Comparison of ENCODE assay signal across 8 cellular contexts in genomic region chr12:53701518-53702264, GRCh38. TPM values are rescaled to one million over a fixed set of nuclear protein-coding genes. Genes with fewer than 3 reads are reported as not detected.
DNase-seq lines count a peak whose midpoint lies in the region; ATAC-seq and TF ChIP-seq lines count a peak whose summit lies in the region.

No MANE protein-coding gene starts in this region.

- H3K36me3 ChIP-seq in Caco-2 (ENCODE audit: control insufficient read depth, insufficient read depth, low read length), result no peaks in the 10 kb centered on the region
- no peaks in the 10 kb centered on the region for H3K36me3 ChIP-seq in HCT116 (ENCODE audit: control insufficient read depth in 1 of 2, insufficient read depth in 2 of 2, low read length in 2 of 2)
- no peaks in the 10 kb centered on the region for H3K36me3 ChIP-seq in left lung

- H3K4me3 Mint-ChIP-seq in Caco-2 (ENCODE audit: unreplicated experiment), result no peak overlapping the region

- no peak for TF ChIP-seq POLR2A in HCT116 (IDR thresholded peaks at IDR 0.05; ENCODE audit: borderline replicate concordance, extremely low read depth, insufficient read depth, insufficient read length)
- no peak for TF ChIP-seq POLR2A in GM18505 (IDR thresholded peaks at IDR 0.05; ENCODE audit: borderline replicate concordance, extremely low read depth, insufficient read depth, insufficient read length)

- CTCF ChIA-PET in Caco-2 (lab: Charles Lee), result interaction anchor here (0.8 to 1.5 kb wide), 2 partner anchors 18 to 44 kb away, joined by 3 to 54 read pairs; no protein-coding TSS in a partner anchor
- CTCF ChIA-PET in HCT116 (lab: Charles Lee), result interaction anchor here (0.6 to 2.9 kb wide), 12 partner anchors 25 to 513 kb away, joined by 3 to 146 read pairs (median 4); partner anchors contain the start of gene CALCOCO1

- peaks cover 25% of the 10 kb centered on the region for H3K27me3 Mint-ChIP-seq in Caco-2 (ENCODE audit: insufficient read depth, unreplicated experiment)

- H3K4me1 Mint-ChIP-seq in Caco-2 (ENCODE audit: low read depth, unreplicated experiment), result peaks cover 4% of the 10 kb centered on the region

- H3K27ac Mint-ChIP-seq in Caco-2 (ENCODE audit: unreplicated experiment), result no peak overlapping the region

- RAD21 ChIA-PET in HCT116 (lab: Charles Lee; ENCODE audit: low non-redundant PET in 1 of 2, low total read pairs in 2 of 2, uncharacterized antibody in 2 of 2, unreplicated experiment in 2 of 2), result interaction anchor here (0.6 to 1.5 kb wide), 5 partner anchors 42 to 56 kb away, joined by 4 to 8 read pairs (median 6); no protein-coding TSS in a partner anchor

- POLR2A ChIA-PET in Caco-2 (lab: Charles Lee) (no interaction called here), HCT116 (lab: Charles Lee) (interaction anchor here (0.8 kb wide), 1 partner anchor 42 kb away, joined by 5 read pairs; no protein-coding TSS in a partner anchor)

- BruUV-seq in Caco-2 (replicated peaks; lab: Mats Ljungman, UMichigan), result no TSS peak
- no TSS peak for BruUV-seq in HCT116 (replicated peaks; lab: Mats Ljungman, UMichigan)

- no peak overlapping the region for H3K27ac ChIP-seq in HCT116 (ENCODE audit: low read depth, low read length)
- no peak overlapping the region for H3K27ac ChIP-seq in left lung

- H3K4me1 ChIP-seq in Caco-2 (no peaks in the 10 kb centered on the region; the same call in 1 of the 2 replicates), HCT116 (ENCODE audit: control insufficient read depth in 1 of 2, insufficient read depth in 2 of 2, low read length in 2 of 2) (peaks cover under 1 to 8% of the 10 kb centered on the region in 2 experiments; a peak in 2 of 4 replicates), left lung (peaks cover 0 to 4% of the 10 kb centered on the region in 2 donors)

- H3K79me2 ChIP-seq in HCT116 (ENCODE audit: insufficient read depth, low read length), result no peaks in the 10 kb centered on the region

- H3K4me2 ChIP-seq in HCT116 (ENCODE audit: low read length), result peak overlapping the region; percentile 51

- intact Hi-C loops in Caco-2 (cut with micrococcal nuclease; ENCODE audit: unreplicated experiment), result loop anchor here (1.0 kb wide), 1 partner anchor 45 kb away; no protein-coding TSS in a partner anchor
- intact Hi-C loops in HCT116 (cut with micrococcal nuclease), result loop anchor here (1.0 to 5.0 kb wide), 2 partner anchors 45 to 516 kb away; no protein-coding TSS in a partner anchor
- intact Hi-C loops in left lung (cut with DNase I), result loop anchor here in 1 of 2 donors (5.0 kb wide), 1 partner anchor 41 kb away; no protein-coding TSS in a partner anchor

- ATAC-seq in HCT116, result peak; percentile 99
- ATAC-seq in left lung, result peak; percentile 95
- ATAC-seq in GM18505 (IDR thresholded peaks at IDR 0.05; ENCODE audit: unreplicated experiment), result no peak

- no peaks in the 10 kb centered on the region for H3K9me2 ChIP-seq in HCT116 (ENCODE audit: insufficient read depth)

- H3K9me3 Mint-ChIP-seq in Caco-2 (ENCODE audit: unreplicated experiment), result no peaks in the 10 kb centered on the region

- DNase-seq in Caco-2 (peak; percentile 75 to 85), HCT116 (ENCODE audit: low read depth, low spot score) (peak; percentile 60), NCI-H345 treated with DMSO at 0.1 percent for 48 hours (lab: John Stamatoyannopoulos, UW; ENCODE audit: unreplicated experiment) (peak; percentile 38), cerebellum (ENCODE audit: low spot score) (peak; percentile 85), left lung (peak; percentile 73 to 92)
- peak; percentile 84 for DNase-seq in activated CD4-positive, alpha-beta T cell treated with anti-CD3 and anti-CD28 coated beads for 48 hours
- peak; percentile 20 to 64 (median 56) for DNase-seq in stimulated activated CD4-positive, alpha-beta T cell treated with anti-CD3 and anti-CD28 coated beads, TNF-alpha, amount 100 ng/mL, for 1 hour (ENCODE audit: low read depth in 3 of 3, low spot score in 1 of 3)

- H3K36me3 Mint-ChIP-seq in Caco-2 (ENCODE audit: insufficient read depth, unreplicated experiment), result no peaks in the 10 kb centered on the region

- H4K20me1 ChIP-seq in HCT116 (ENCODE audit: insufficient read depth), result no peaks in the 10 kb centered on the region

- peak; percentile 98 for TF ChIP-seq RAD21 in HCT116 (IDR thresholded peaks at IDR 0.05; ENCODE audit: low read depth)

- H3K9me3 ChIP-seq in Caco-2 (no peaks in the 10 kb centered on the region), HCT116 (ENCODE audit: control insufficient read depth in 1 of 2, insufficient read depth in 1 of 2, low read depth in 1 of 2, low read length in 2 of 2) (no peaks in the 10 kb centered on the region), left lung (no peaks in the 10 kb centered on the region)

- no peak overlapping the region; the same call in 1 of the 2 replicates for H3K9ac ChIP-seq in HCT116 (ENCODE audit: low read length)

- no peak overlapping the region for H3K4me3 ChIP-seq in Caco-2 (ENCODE audit: low read depth, low read length)
- no peak overlapping the region for H3K4me3 ChIP-seq in HCT116 (replicated peaks in 1 of 2; ENCODE audit: low read depth in 1 of 2, low read length in 2 of 2)
- H3K4me3 ChIP-seq in left lung, result no peak overlapping the region

- TF ChIP-seq CTCF in Caco-2 (IDR thresholded peaks at IDR 0.05; ENCODE audit: insufficient read depth in 1 of 2, low read depth in 1 of 2, low read length in 1 of 2, severe bottlenecking in 1 of 2, unreplicated experiment in 1 of 2) (peak; percentile 89 to 93), HCT116 (IDR thresholded peaks at IDR 0.05 in 2 of 3, conservative IDR thresholded peaks at IDR 0.05 in 1 of 3; ENCODE audit: borderline replicate concordance in 1 of 3, insufficient read depth in 1 of 3, low read depth in 2 of 3, low read length in 2 of 3) (peak; percentile 89 to 98 (median 90)), left lung (IDR thresholded peaks at IDR 0.05) (peak; percentile 88 to 89)

- H2AFZ ChIP-seq in HCT116 (ENCODE audit: low read depth, low read length, poor library complexity, severe bottlenecking), result peak overlapping the region; percentile 93

- H3K27me3 ChIP-seq in Caco-2 (replicated peaks; ENCODE audit: control insufficient read depth, insufficient read depth, low read length) (no peaks in the 10 kb centered on the region; the same call in 1 of the 2 replicates), HCT116 (ENCODE audit: insufficient read depth, low read length) (peaks cover 8% of the 10 kb centered on the region), left lung (peaks cover 32 to 98% of the 10 kb centered on the region in 2 donors)

TF ChIP-seq in HCT116, 20 proteins besides CTCF, POLR2A, EP300 and RAD21:
- TF ChIP-seq SP1 (IDR thresholded peaks at IDR 0.05; ENCODE audit: low read depth) (no peak), JUND (IDR thresholded peaks at IDR 0.05) (no peak), ZFX (IDR thresholded peaks at IDR 0.05) (no peak), SIN3A (IDR thresholded peaks at IDR 0.05; ENCODE audit: low read depth) (no peak), ZBTB33 (IDR thresholded peaks at IDR 0.05; ENCODE audit: extremely low read depth, insufficient replicate concordance, low read length) (no peak), SRF (IDR thresholded peaks at IDR 0.05; ENCODE audit: low read depth) (no peak), TCF7L2 (IDR thresholded peaks at IDR 0.05; ENCODE audit: borderline replicate concordance, extremely low read depth, insufficient read depth, insufficient read length) (no peak)

RNA-seq across cellular contexts. Expression of gene CALCOCO1, which starts 25.6 kb away (rescaled TPM):
- total RNA-seq in Caco-2 (2022), result 19.3 and 21.4 TPM in 2 replicates
- 42.6 TPM for total RNA-seq in HCT116 (2021; ENCODE audit: unreplicated experiment)
- polyA plus RNA-seq in HCT116 (2012), result 33.2 and 36.3 TPM in 2 replicates
- total RNA-seq in cerebellum, result 63.3 TPM
- total RNA-seq in left lung, result 100 to 1,000 TPM in 1 of 2 donors, 10 to 100 TPM in 1; 74.8 to 186 TPM

RNA-seq across cellular contexts. Expression of gene ATP5MC2, which starts 25.8 kb away (rescaled TPM):
- 156 and 160 TPM in 2 replicates for total RNA-seq in Caco-2 (2022)
- total RNA-seq in HCT116 (2021; ENCODE audit: unreplicated experiment), result 304 TPM
- 610 and 669 TPM in 2 replicates for polyA plus RNA-seq in HCT116 (2012)
- total RNA-seq in cerebellum, result 69.4 TPM
- 100 to 1,000 TPM; 247 to 263 TPM for total RNA-seq in left lung

RNA-seq across cellular contexts. Expression of gene CISTR, which starts 50.1 kb away (rescaled TPM):
- total RNA-seq in Caco-2 (2022) (not detected in 2 replicates), HCT116 (2021; ENCODE audit: unreplicated experiment) (not detected), cerebellum (not detected), left lung (not detected)
- polyA plus RNA-seq in HCT116 (2012), result not detected in 2 replicates
